In genomic region chr13:38180670-38181069, GRCh38 we compare ENCODE assay signal across 10 cellular contexts.
A peak's percentile ranks its signal among the peaks of the same experiment; 100 is the strongest.
DNase-seq lines count a peak whose midpoint lies in the region; ATAC-seq and TF ChIP-seq lines count a peak whose summit lies in the region.
"Had no signal": no experiment of that assay in that cellular context is flagged by ENCODE, and none has a peak within 500 bp of the region (broad histone marks: within the 10 kb centered on the region; RNA-seq: fewer than 3 reads in every experiment).

No MANE protein-coding gene starts in this region.

- no peaks in the 10 kb centered on the region for H3K9me3 ChIP-seq in RWPE2 (ENCODE audit: severe bottlenecking)
- H3K9me3 ChIP-seq in osteoblast (ENCODE audit: low read depth, low read length): no peaks in the 10 kb centered on the region

- H4K20me1 ChIP-seq in osteoblast (ENCODE audit: insufficient read depth, low read length): no peaks in the 10 kb centered on the region

- H3K4me2 ChIP-seq in osteoblast (ENCODE audit: insufficient read depth, low read length): peak overlapping the region; percentile 45

- H3K27ac ChIP-seq in RWPE2 (ENCODE audit: poor library complexity, severe bottlenecking): peak overlapping the region; percentile 87
- H3K27ac ChIP-seq in osteoblast (ENCODE audit: low read depth, low read length): peak overlapping the region; percentile 9

- no peaks in the 10 kb centered on the region for H3K79me2 ChIP-seq in osteoblast (ENCODE audit: insufficient read depth, low read length)

- TF ChIP-seq CTCF in RWPE2 (IDR thresholded peaks at IDR 0.05; ENCODE audit: poor library complexity, severe bottlenecking) (no peak), osteoblast (IDR thresholded peaks at IDR 0.05; ENCODE audit: extremely low read depth, low read depth, low read length) (no peak)

- no peaks in the 10 kb centered on the region for H3K27me3 ChIP-seq in RWPE2 (ENCODE audit: insufficient read depth, poor library complexity, severe bottlenecking)
- no peaks in the 10 kb centered on the region for H3K27me3 ChIP-seq in osteoblast (ENCODE audit: insufficient read depth, low read length)

- peak overlapping the region; percentile 58 for H3K4me3 Mint-ChIP-seq in activated CD8-positive, alpha-beta memory T cell treated with anti-CD3 and anti-CD28 coated beads, Interleukin-2, amount 10 ng/mL, durations not matched to agents 7 days and 5 days

- H3K36me3 ChIP-seq in RWPE2 (ENCODE audit: low read depth) (no peaks in the 10 kb centered on the region), osteoblast (ENCODE audit: insufficient read depth, low read length) (no peaks in the 10 kb centered on the region)

- peak overlapping the region; percentile 71 for H3K27ac Mint-ChIP-seq in activated CD8-positive, alpha-beta memory T cell treated with anti-CD3 and anti-CD28 coated beads, Interleukin-2, amount 10 ng/mL, durations not matched to agents 7 days and 5 days

- DNase-seq in activated CD8-positive, alpha-beta memory T cell treated with anti-CD3 and anti-CD28 coated beads, Interleukin-2, amount 10 ng/mL, durations not matched to agents 7 days and 5 days: no peak
- no peak for DNase-seq in activated CD8-positive, alpha-beta memory T cell treated with anti-CD3 and anti-CD28 coated beads, Interleukin-2, amount 50 U/mL, for 4 hours
- DNase-seq in RWPE2 (ENCODE audit: low spot score): no peak
- no peak for DNase-seq in osteoblast (ENCODE audit: insufficient read length, low spot score, missing footprints)
- no peak for DNase-seq in D341Med (ENCODE audit: low spot score)
- DNase-seq in NCI-H2227 treated with DMSO at 0.1 percent for 48 hours (lab: John Stamatoyannopoulos, UW): no peak
- DNase-seq in midbrain (lab: John Stamatoyannopoulos, UW): no peak
- DNase-seq: activated CD4-positive, alpha-beta T cell treated with anti-CD3 and anti-CD28 coated beads for 4 hours; NCI-H187 treated with DMSO at 0.1 percent for 48 hours had no signal

- peak overlapping the region; percentile 21 for H2AFZ ChIP-seq in osteoblast (ENCODE audit: low read length)

- peaks cover 11% of the 10 kb centered on the region for H3K4me1 Mint-ChIP-seq in activated CD8-positive, alpha-beta memory T cell treated with anti-CD3 and anti-CD28 coated beads, Interleukin-2, amount 10 ng/mL, durations not matched to agents 7 days and 5 days

- peak; percentile 53 for ATAC-seq in activated CD8-positive, alpha-beta memory T cell treated with anti-CD3 and anti-CD28 coated beads, Interleukin-2, amount 10 ng/mL, durations not matched to agents 7 days and 5 days
- peak; percentile 49 for ATAC-seq in HG02610 (IDR thresholded peaks at IDR 0.05; ENCODE audit: unreplicated experiment)
- ATAC-seq in RWPE2 (ENCODE audit: low read depth): no peak

- H3K36me3 Mint-ChIP-seq in activated CD8-positive, alpha-beta memory T cell treated with anti-CD3 and anti-CD28 coated beads, Interleukin-2, amount 10 ng/mL, durations not matched to agents 7 days and 5 days: peaks cover 12% of the 10 kb centered on the region

- H3K9me3 Mint-ChIP-seq in activated CD8-positive, alpha-beta memory T cell treated with anti-CD3 and anti-CD28 coated beads, Interleukin-2, amount 10 ng/mL, durations not matched to agents 7 days and 5 days (ENCODE audit: low read depth): peaks cover 2% of the 10 kb centered on the region

- H3K4me3 ChIP-seq in RWPE2 (ENCODE audit: severe bottlenecking): no peak overlapping the region
- H3K4me3 ChIP-seq in osteoblast (ENCODE audit: insufficient read depth, low read length): peak overlapping the region; percentile 40

- peaks cover 16% of the 10 kb centered on the region for H3K4me1 ChIP-seq in RWPE2 (ENCODE audit: insufficient read depth, poor library complexity, severe bottlenecking)
- H3K4me1 ChIP-seq in osteoblast (ENCODE audit: insufficient read depth, low read length): no peaks in the 10 kb centered on the region

- CTCF ChIA-PET in activated CD8-positive, alpha-beta memory T cell treated with anti-CD3 and anti-CD28 coated beads, Interleukin-2, amount 10 ng/mL, durations not matched to agents 7 days and 5 days (lab: Charles Lee): no interaction called here

- no peaks in the 10 kb centered on the region for H3K27me3 Mint-ChIP-seq in activated CD8-positive, alpha-beta memory T cell treated with anti-CD3 and anti-CD28 coated beads, Interleukin-2, amount 10 ng/mL, durations not matched to agents 7 days and 5 days
